1 cellular context compared by ENCODE assay signal in the genomic region with DNA sequence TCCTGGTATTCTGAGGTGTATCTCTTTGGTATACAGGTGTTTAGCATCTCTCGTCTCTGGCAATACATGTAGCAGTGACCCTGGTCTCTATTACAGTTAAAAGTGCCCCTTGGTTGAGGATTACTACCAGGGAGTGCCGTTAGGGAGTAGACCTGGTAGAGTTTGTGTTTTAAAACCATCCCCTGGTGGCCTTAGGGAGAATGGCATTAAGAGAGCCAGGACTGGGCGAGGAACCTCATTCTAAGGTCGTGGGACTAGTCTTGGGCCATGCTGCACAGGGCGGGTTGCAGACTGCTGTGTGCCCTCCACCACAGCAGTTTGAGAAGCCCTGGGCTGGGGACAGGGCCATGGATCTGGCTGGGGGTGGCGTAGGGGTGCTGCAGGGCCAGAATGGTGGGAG.
TF ChIP-seq lines count a peak whose summit lies in the region.

No MANE protein-coding gene starts in this region.

TF ChIP-seq in GM23338, 12 proteins besides CTCF, POLR2A, EP300 and RAD21 (continued from another document):
- TF ChIP-seq, protein P1, sequence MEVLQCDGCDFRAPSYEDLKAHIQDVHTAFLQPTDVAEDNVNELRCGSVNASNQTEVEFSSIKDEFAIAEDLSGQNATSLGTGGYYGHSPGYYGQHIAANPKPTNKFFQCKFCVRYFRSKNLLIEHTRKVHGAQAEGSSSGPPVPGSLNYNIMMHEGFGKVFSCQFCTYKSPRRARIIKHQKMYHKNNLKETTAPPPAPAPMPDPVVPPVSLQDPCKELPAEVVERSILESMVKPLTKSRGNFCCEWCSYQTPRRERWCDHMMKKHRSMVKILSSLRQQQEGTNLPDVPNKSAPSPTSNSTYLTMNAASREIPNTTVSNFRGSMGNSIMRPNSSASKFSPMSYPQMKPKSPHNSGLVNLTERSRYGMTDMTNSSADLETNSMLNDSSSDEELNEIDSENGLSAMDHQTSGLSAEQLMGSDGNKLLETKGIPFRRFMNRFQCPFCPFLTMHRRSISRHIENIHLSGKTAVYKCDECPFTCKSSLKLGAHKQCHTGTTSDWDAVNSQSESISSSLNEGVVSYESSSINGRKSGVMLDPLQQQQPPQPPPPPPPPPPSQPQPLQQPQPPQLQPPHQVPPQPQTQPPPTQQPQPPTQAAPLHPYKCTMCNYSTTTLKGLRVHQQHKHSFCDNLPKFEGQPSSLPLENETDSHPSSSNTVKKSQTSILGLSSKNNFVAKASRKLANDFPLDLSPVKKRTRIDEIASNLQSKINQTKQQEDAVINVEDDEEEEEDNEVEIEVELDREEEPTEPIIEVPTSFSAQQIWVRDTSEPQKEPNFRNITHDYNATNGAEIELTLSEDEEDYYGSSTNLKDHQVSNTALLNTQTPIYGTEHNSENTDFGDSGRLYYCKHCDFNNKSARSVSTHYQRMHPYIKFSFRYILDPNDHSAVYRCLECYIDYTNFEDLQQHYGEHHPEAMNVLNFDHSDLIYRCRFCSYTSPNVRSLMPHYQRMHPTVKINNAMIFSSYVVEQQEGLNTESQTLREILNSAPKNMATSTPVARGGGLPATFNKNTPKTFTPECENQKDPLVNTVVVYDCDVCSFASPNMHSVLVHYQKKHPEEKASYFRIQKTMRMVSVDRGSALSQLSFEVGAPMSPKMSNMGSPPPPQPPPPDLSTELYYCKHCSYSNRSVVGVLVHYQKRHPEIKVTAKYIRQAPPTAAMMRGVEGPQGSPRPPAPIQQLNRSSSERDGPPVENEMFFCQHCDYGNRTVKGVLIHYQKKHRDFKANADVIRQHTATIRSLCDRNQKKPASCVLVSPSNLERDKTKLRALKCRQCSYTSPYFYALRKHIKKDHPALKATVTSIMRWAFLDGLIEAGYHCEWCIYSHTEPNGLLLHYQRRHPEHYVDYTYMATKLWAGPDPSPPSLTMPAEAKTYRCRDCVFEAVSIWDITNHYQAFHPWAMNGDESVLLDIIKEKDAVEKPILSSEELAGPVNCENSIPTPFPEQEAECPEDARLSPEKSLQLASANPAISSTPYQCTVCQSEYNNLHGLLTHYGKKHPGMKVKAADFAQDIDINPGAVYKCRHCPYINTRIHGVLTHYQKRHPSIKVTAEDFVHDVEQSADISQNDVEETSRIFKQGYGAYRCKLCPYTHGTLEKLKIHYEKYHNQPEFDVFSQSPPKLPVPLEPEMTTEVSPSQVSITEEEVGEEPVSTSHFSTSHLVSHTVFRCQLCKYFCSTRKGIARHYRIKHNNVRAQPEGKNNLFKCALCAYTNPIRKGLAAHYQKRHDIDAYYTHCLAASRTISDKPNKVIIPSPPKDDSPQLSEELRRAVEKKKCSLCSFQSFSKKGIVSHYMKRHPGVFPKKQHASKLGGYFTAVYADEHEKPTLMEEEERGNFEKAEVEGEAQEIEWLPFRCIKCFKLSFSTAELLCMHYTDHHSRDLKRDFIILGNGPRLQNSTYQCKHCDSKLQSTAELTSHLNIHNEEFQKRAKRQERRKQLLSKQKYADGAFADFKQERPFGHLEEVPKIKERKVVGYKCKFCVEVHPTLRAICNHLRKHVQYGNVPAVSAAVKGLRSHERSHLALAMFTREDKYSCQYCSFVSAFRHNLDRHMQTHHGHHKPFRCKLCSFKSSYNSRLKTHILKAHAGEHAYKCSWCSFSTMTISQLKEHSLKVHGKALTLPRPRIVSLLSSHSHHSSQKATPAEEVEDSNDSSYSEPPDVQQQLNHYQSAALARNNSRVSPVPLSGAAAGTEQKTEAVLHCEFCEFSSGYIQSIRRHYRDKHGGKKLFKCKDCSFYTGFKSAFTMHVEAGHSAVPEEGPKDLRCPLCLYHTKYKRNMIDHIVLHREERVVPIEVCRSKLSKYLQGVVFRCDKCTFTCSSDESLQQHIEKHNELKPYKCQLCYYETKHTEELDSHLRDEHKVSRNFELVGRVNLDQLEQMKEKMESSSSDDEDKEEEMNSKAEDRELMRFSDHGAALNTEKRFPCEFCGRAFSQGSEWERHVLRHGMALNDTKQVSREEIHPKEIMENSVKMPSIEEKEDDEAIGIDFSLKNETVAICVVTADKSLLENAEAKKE (CRISPR knock-in tag; IDR thresholded peaks at IDR 0.05) = no peak
- TF ChIP-seq POLR2AphosphoS5 (IDR thresholded peaks at IDR 0.05; ENCODE audit: low read depth) = no peak
- TF ChIP-seq JUNB (IDR thresholded peaks at IDR 0.05; ENCODE audit: unreplicated experiment) = no peak
- no peak for TF ChIP-seq STAT1 (IDR thresholded peaks at IDR 0.05; ENCODE audit: unreplicated experiment)
- TF ChIP-seq CREB1 (CRISPR knock-in tag; IDR thresholded peaks at IDR 0.05; ENCODE audit: low read depth) = no peak
